ENCODE assay signal across 8 cellular contexts in genomic region chr10:11823122-11823988, GRCh38. TPM values are rescaled to one million over a fixed set of nuclear protein-coding genes. Genes with fewer than 3 reads are reported as not detected.
DNase-seq lines count a peak whose midpoint lies in the region; ATAC-seq, FAIRE-seq and TF ChIP-seq lines count a peak whose summit lies in the region.

TSS of gene PROSER2 (plus strand) at chr10:11823356. CDS start at chr10:11852078, 28,722 bp downstream.

- H3K79me2 ChIP-seq in GM12878 (ENCODE audit: control insufficient read depth, insufficient read depth, low read length) (no peaks in the 10 kb centered on the region), smooth muscle cell (ENCODE audit: low read depth) (peaks cover 24% of the 10 kb centered on the region)

- H4K20me1 ChIP-seq in GM12878 (ENCODE audit: control insufficient read depth, insufficient read depth) (no peaks in the 10 kb centered on the region), smooth muscle cell (ENCODE audit: low read depth) (no peaks in the 10 kb centered on the region)

- TF ChIP-seq EP300 in GM12878 (IDR thresholded peaks at IDR 0.05; ENCODE audit: borderline replicate concordance in 1 of 2, control insufficient read depth in 1 of 2, low read depth in 2 of 2, low read length in 2 of 2) = no peak

- H3K27ac Mint-ChIP-seq in CD8-positive, alpha-beta memory T cell = peak within 1 kb of the TSS in 2 of 8 donors; percentile 17 to 18

- H3K9ac ChIP-seq in GM12878 (ENCODE audit: control insufficient read depth, insufficient read depth, low read length) (no peak within 1 kb of the TSS), iPS-15b (ENCODE audit: low read depth, low read length) (no peak within 1 kb of the TSS), smooth muscle cell (ENCODE audit: low read depth) (peak within 1 kb of the TSS; percentile 73)

- H3K4me3 Mint-ChIP-seq in CD8-positive, alpha-beta memory T cell = peak within 1 kb of the TSS; percentile 68 to 82 (median 74)

- POLR2A ChIA-PET in CD8-positive, alpha-beta memory T cell (lab: Charles Lee) = interaction anchor here (0.6 kb wide), 1 partner anchor 90 kb away, joined by 3 read pairs; no protein-coding TSS in a partner anchor
- POLR2A ChIA-PET in HEK293T (lab: Yijun Ruan, JAX) (no interaction called here), GM12878 (lab: Charles Lee) (no interaction called here)

- no peak within 1 kb of the TSS for H3K27ac ChIP-seq in CD8-positive, alpha-beta memory T cell (ENCODE audit: low read depth, low read length)
- no peak within 1 kb of the TSS for H3K27ac ChIP-seq in GM12878 (ENCODE audit: control insufficient read depth, insufficient read depth)
- no peak within 1 kb of the TSS for H3K27ac ChIP-seq in smooth muscle cell (ENCODE audit: low read depth)

- SMC1A ChIA-PET in GM12878 (lab: Charles Lee; ENCODE audit: uncharacterized antibody, unreplicated experiment) = no interaction called here

- no peak for TF ChIP-seq CTCF in GM12878 (IDR thresholded peaks at IDR 0.05 in 2 of 3, conservative IDR thresholded peaks at IDR 0.05 in 1 of 3; ENCODE audit: control insufficient read depth in 2 of 3, extremely low read depth in 1 of 3, insufficient read depth in 1 of 3, low read depth in 3 of 3, low read length in 3 of 3)
- TF ChIP-seq CTCF in smooth muscle cell (IDR thresholded peaks at IDR 0.05; ENCODE audit: borderline replicate concordance, insufficient read depth, poor library complexity, severe bottlenecking) = peak; percentile 4

- DNase-seq in CD8-positive, alpha-beta memory T cell = peak in 3 of 5 donors; percentile 10 to 51 (median 12)
- DNase-seq in HEK293T (ENCODE audit: extremely low spot score) = peak; percentile 75
- DNase-seq in GM12878 (ENCODE audit: low read depth, low spot score) = no peak
- DNase-seq in smooth muscle cell (lab: John Stamatoyannopoulos, UW; ENCODE audit: unreplicated experiment) = no peak
- no peak for DNase-seq in amniotic stem cell (lab: John Stamatoyannopoulos, UW)

- no peak within 1 kb of the TSS for H3K4me3 ChIP-seq in CD8-positive, alpha-beta memory T cell (ENCODE audit: low read length)
- peak within 1 kb of the TSS; percentile 41 for H3K4me3 ChIP-seq in GM12878
- H3K4me3 ChIP-seq in iPS-15b (ENCODE audit: low read depth, low read length) = peak within 1 kb of the TSS; percentile 59
- peak within 1 kb of the TSS; percentile 83 for H3K4me3 ChIP-seq in smooth muscle cell

- intact Hi-C loops in GM12878 (cut with micrococcal nuclease; ENCODE audit: unreplicated experiment) = no loop called here

- WGBS in GM12878 (ENCODE audit: insufficient coverage, insufficient replicate concordance, low lambda C conversion rate, missing lambda C conversion rate) = 2% methylated on average over 58 of the region's 114 CpGs
- 3% methylated on average over 81 of the region's 114 CpGs for WGBS in smooth muscle cell (ENCODE audit: low lambda C conversion rate)

- H3K9me3 ChIP-seq in CD8-positive, alpha-beta memory T cell (ENCODE audit: low read length) = no peaks in the 10 kb centered on the region
- H3K9me3 ChIP-seq in GM12878 (replicated peaks; ENCODE audit: control insufficient read depth, insufficient read depth, low read length) = no peaks in the 10 kb centered on the region
- no peaks in the 10 kb centered on the region for H3K9me3 ChIP-seq in iPS-15b (ENCODE audit: control insufficient read depth, insufficient read depth, low read length)
- no peaks in the 10 kb centered on the region for H3K9me3 ChIP-seq in smooth muscle cell (replicated peaks; ENCODE audit: low read depth)

- H3K4me1 ChIP-seq in CD8-positive, alpha-beta memory T cell (ENCODE audit: insufficient read depth, low read length) = peaks cover 4% of the 10 kb centered on the region
- H3K4me1 ChIP-seq in GM12878 (ENCODE audit: control insufficient read depth, insufficient read depth, low read length) (no peaks in the 10 kb centered on the region), iPS-15b (ENCODE audit: control insufficient read depth, insufficient read depth, low read length) (no peaks in the 10 kb centered on the region), smooth muscle cell (ENCODE audit: low read depth) (peaks cover 2% of the 10 kb centered on the region)

- no peaks in the 10 kb centered on the region for H3F3A ChIP-seq in smooth muscle cell (ENCODE audit: low read depth)

- H3K36me3 Mint-ChIP-seq in CD8-positive, alpha-beta memory T cell = peaks cover 0 to 2% (median 0%) of the 10 kb centered on the region in 3 donors

- peaks cover 4 to 18% (median 15%) of the 10 kb centered on the region in 3 donors for H3K4me1 Mint-ChIP-seq in CD8-positive, alpha-beta memory T cell

- peak within 1 kb of the TSS; percentile 54; the same call in 1 of the 2 replicates for H3K4me2 ChIP-seq in GM12878 (ENCODE audit: control insufficient read depth, insufficient read depth)
- peak within 1 kb of the TSS; percentile 94 for H3K4me2 ChIP-seq in smooth muscle cell

- H3K36me3 ChIP-seq in CD8-positive, alpha-beta memory T cell (ENCODE audit: insufficient read depth, low read length) = no peaks in the 10 kb centered on the region
- H3K36me3 ChIP-seq in GM12878 (ENCODE audit: control insufficient read depth in 2 of 2, insufficient read depth in 2 of 2, low read length in 1 of 2) = no peaks in the 10 kb centered on the region
- no peaks in the 10 kb centered on the region for H3K36me3 ChIP-seq in iPS-15b (ENCODE audit: control insufficient read depth, insufficient read depth, low read length)
- no peaks in the 10 kb centered on the region for H3K36me3 ChIP-seq in smooth muscle cell (ENCODE audit: low read depth)

- H2AFZ ChIP-seq in GM12878 (ENCODE audit: control insufficient read depth, low read depth, low read length) = no peak within 1 kb of the TSS; the same call in 1 of the 2 replicates
- peak within 1 kb of the TSS; percentile 86 for H2AFZ ChIP-seq in smooth muscle cell (ENCODE audit: low read depth)

- RAD21 ChIA-PET in GM12878 (lab: Charles Lee; ENCODE audit: unreplicated experiment) = interaction anchor here (0.6 kb wide), 1 partner anchor 69 kb away, joined by 3 read pairs; no protein-coding TSS in a partner anchor

- no peak for TF ChIP-seq RAD21 in GM12878 (IDR thresholded peaks at IDR 0.05; ENCODE audit: insufficient read depth, low read depth, low read length)

- H3K27me3 ChIP-seq in CD8-positive, alpha-beta memory T cell (ENCODE audit: insufficient read depth, low read length, poor library complexity, severe bottlenecking) = no peaks in the 10 kb centered on the region
- H3K27me3 ChIP-seq in GM12878 (replicated peaks in 1 of 2; ENCODE audit: control insufficient read depth in 2 of 2, insufficient read depth in 2 of 2, low read length in 1 of 2) (peaks cover 5 to 6% of the 10 kb centered on the region in 2 experiments; a peak in 3 of 4 replicates), iPS-15b (ENCODE audit: control insufficient read depth, insufficient read depth, low read length) (peaks cover 14% of the 10 kb centered on the region), smooth muscle cell (ENCODE audit: low read depth) (no peaks in the 10 kb centered on the region)

- H3K9me3 Mint-ChIP-seq in CD8-positive, alpha-beta memory T cell = peaks cover 0 to 5% (median 0%) of the 10 kb centered on the region in 5 donors

- ATAC-seq in GM12878 = peak; percentile 54
- no peak for ATAC-seq in HG03097 (IDR thresholded peaks at IDR 0.05; ENCODE audit: low FRiP score, unreplicated experiment)

- TF ChIP-seq POLR2A in Raji (IDR thresholded peaks at IDR 0.05; ENCODE audit: insufficient read depth, low read depth, low read length) = peak; percentile 59; the same call in 1 of the 2 replicates
- TF ChIP-seq POLR2A in GM12878 (IDR thresholded peaks at IDR 0.05; ENCODE audit: low read depth, low read length) = peak; percentile 54; the same call in 1 of the 2 replicates

- CTCF ChIA-PET in CD8-positive, alpha-beta memory T cell (lab: Charles Lee) = no interaction called here
- CTCF ChIA-PET in HEK293T (lab: Yijun Ruan, JAX) (no interaction called here), GM12878 (lab: Yijun Ruan, JAX) (interaction anchor here (1.9 kb wide), 1 partner anchor 308 kb away, joined by 4 read pairs; no protein-coding TSS in a partner anchor)

- no TSS peak for BruUV-seq in GM12878 (replicated peaks; lab: Mats Ljungman, UMichigan)

- no peak for FAIRE-seq in GM12878 (lab: Jason Lieb, UNC)

- H3K27me3 Mint-ChIP-seq in CD8-positive, alpha-beta memory T cell = peaks cover 32 to 59% of the 10 kb centered on the region in 2 donors

- in situ Hi-C loops in GM12878 (cut with MboI) = no loop called here

TF ChIP-seq in HEK293T, 16 proteins besides CTCF, POLR2A, EP300 and RAD21 (continues in another document):
- TF ChIP-seq FOXK2 (IDR thresholded peaks at IDR 0.05) = no peak
- TF ChIP-seq LEF1 (IDR thresholded peaks at IDR 0.05; ENCODE audit: borderline replicate concordance) = 0 out of 2 replicates have a peak, but pooled peaks have one; percentile 28
- TF ChIP-seq CTBP1 (IDR thresholded peaks at IDR 0.05; ENCODE audit: borderline replicate concordance) = no peak
- no peak for TF ChIP-seq SUZ12 (IDR thresholded peaks at IDR 0.05)
- TF ChIP-seq SP1 (IDR thresholded peaks at IDR 0.05) = no peak

TF ChIP-seq in GM12878, 131 proteins besides CTCF, POLR2A, EP300 and RAD21:
- TF ChIP-seq HDAC6 (IDR thresholded peaks at IDR 0.05; ENCODE audit: unreplicated experiment) (peak; percentile 43), SUZ12 (IDR thresholded peaks at IDR 0.05; ENCODE audit: unreplicated experiment) (peak; percentile 88), RCOR1 (conservative IDR thresholded peaks at IDR 0.05; ENCODE audit: low read depth, low read length) (no peak)
TF ChIP-seq in GM12878: peak in this region for 2.

RNA-seq across cellular contexts. Expression of gene PROSER2, which starts in this region (rescaled TPM):
- total RNA-seq in CD8-positive, alpha-beta memory T cell = 1 to 10 TPM; 1.5 to 2.4 TPM
- 1.7 TPM for polyA plus RNA-seq in CD8-positive, alpha-beta memory T cell
- total RNA-seq in GM12878 (2013; cell fraction: nucleolus; rRNA removed) = 0.15 TPM in 1 of 2 replicates, not detected in the other
- total RNA-seq in GM12878 (2014; rRNA removed) = 0.16 TPM in 1 of 2 replicates, not detected in the other
- total RNA-seq in GM12878 (2014; rRNA removed; fragmentation: Illumina TruSeq; extraction: Trizol) = 0.04 TPM in 1 of 2 replicates, not detected in the other
- total RNA-seq in GM12878 (2021) = 0.10 and 0.27 TPM in 2 replicates
- not detected for polyA plus RNA-seq in GM12878 (2011; ENCODE audit: low read depth)
- polyA plus RNA-seq in GM12878 (2011; rRNA removed) = 0.04 TPM in 1 of 2 replicates, not detected in the other
- polyA plus RNA-seq in GM12878 (2011; cell fraction: cytosol; rRNA removed) = not detected in 2 replicates
- not detected in 2 replicates for polyA plus RNA-seq in GM12878 (2011; cell fraction: nucleus; rRNA removed)
- polyA plus RNA-seq in GM12878 (2012) = 0.10 and 0.20 TPM in 2 replicates
- polyA plus RNA-seq in GM12878 (2014; fragmentation: Illumina TruSeq; extraction: Trizol) = 0.25 TPM in 1 of 2 replicates, not detected in the other
- polyA plus RNA-seq in GM12878 (2014; fragmentation: Nextera tagmentation; extraction: Ambion mirVana) = not detected
- polyA plus RNA-seq in GM12878 (2014; rRNA removed) = 0.27 TPM in 1 of 2 replicates, not detected in the other
- not detected for polyA plus RNA-seq in GM12878 (2016; fragmentation: Nextera tagmentation; extraction: Ambion mirVana)
- polyA minus RNA-seq in GM12878 (2011; rRNA and poly(A)+ RNA removed) = 0.07 TPM in 1 of 2 replicates, not detected in the other
- polyA minus RNA-seq in GM12878 (2011; cell fraction: cytosol; rRNA and poly(A)+ RNA removed) = not detected in 2 replicates
- not detected in 2 replicates for polyA minus RNA-seq in GM12878 (2011; cell fraction: nucleus; rRNA and poly(A)+ RNA removed)
- total RNA-seq in smooth muscle cell = 3.7 and 4.9 TPM in 2 replicates
- 8.2 and 26.3 TPM in 2 replicates for polyA plus RNA-seq in smooth muscle cell

Comparison
In these comparisons a context has a peak if more than half of its experiments do, and no peak if none do; other contexts are left out.
1. Peak in ATAC-seq, H3K4me3 ChIP-seq and H3K4me2 ChIP-seq in GM12878; RNA of the gene not detected or under 1 TPM.
2. DNase-seq: peak in CD8-positive, alpha-beta memory T cell (3 of 5) and HEK293T (single experiment); none in GM12878 (single experiment), smooth muscle cell (single experiment) and amniotic stem cell (single experiment).